Comparison of ENCODE assay signal across 10 cellular contexts in genomic region chr6:106170030-106170791, GRCh38.
"Had no signal": no experiment of that assay in that cellular context is flagged by ENCODE, and none has a peak within 500 bp of the region (broad histone marks: within the 10 kb centered on the region; RNA-seq: fewer than 3 reads in every experiment).

No MANE protein-coding gene starts in this region.

- H3K9me3 Mint-ChIP-seq: naive B cell; stimulated activated effector memory CD8-positive, alpha-beta T cell treated with anti-CD3 and anti-CD28 coated beads, Interleukin-12 subunit alpha, Interleukin-12 subunit beta, amount 100 ng/mL, for 72 hours had no signal

- ATAC-seq: esophagus mucosa; left lobe of liver; pancreas; stimulated activated effector memory CD8-positive, alpha-beta T cell treated with anti-CD3 and anti-CD28 coated beads, Interleukin-12 subunit alpha, Interleukin-12 subunit beta, amount 100 ng/mL, for 72 hours had no signal

- H3K4me3 Mint-ChIP-seq: activated naive CD4-positive, alpha-beta T cell treated with anti-CD3 and anti-CD28 coated beads, Interleukin-2, amount 10 ng/mL, durations not matched to agents 7 days and 5 days; naive B cell; stimulated activated effector memory CD8-positive, alpha-beta T cell treated with anti-CD3 and anti-CD28 coated beads, Interleukin-12 subunit alpha, Interleukin-12 subunit beta, amount 100 ng/mL, for 72 hours had no signal

- H3K9me3 ChIP-seq: pancreas had no signal

- H3K27me3 Mint-ChIP-seq: activated naive CD4-positive, alpha-beta T cell treated with anti-CD3 and anti-CD28 coated beads, Interleukin-2, amount 10 ng/mL, durations not matched to agents 7 days and 5 days; naive B cell had no signal

- H3K36me3 ChIP-seq: pancreas, WERI-Rb-1 had no signal

- H3K27ac Mint-ChIP-seq: naive B cell; stimulated activated effector memory CD8-positive, alpha-beta T cell treated with anti-CD3 and anti-CD28 coated beads, Interleukin-12 subunit alpha, Interleukin-12 subunit beta, amount 100 ng/mL, for 72 hours had no signal

- H3K36me3 Mint-ChIP-seq: naive B cell; stimulated activated effector memory CD8-positive, alpha-beta T cell treated with anti-CD3 and anti-CD28 coated beads, Interleukin-12 subunit alpha, Interleukin-12 subunit beta, amount 100 ng/mL, for 72 hours had no signal

- H3K27ac ChIP-seq: pancreas, WERI-Rb-1 had no signal

- H3K4me1 ChIP-seq: pancreas had no signal

- DNase-seq: activated CD4-positive, alpha-beta T cell treated with anti-CD3 and anti-CD28 coated beads for 4 hours; activated naive CD4-positive, alpha-beta T cell treated with anti-CD3 and anti-CD28 coated beads, Interleukin-2, amount 10 ng/mL, durations not matched to agents 7 days and 5 days; mammary epithelial cell; naive B cell; pancreas; trophoblast cell; WERI-Rb-1 had no signal

- H3K27me3 ChIP-seq: pancreas had no signal

- H3K4me3 ChIP-seq: pancreas had no signal
